8 cellular contexts compared by ENCODE assay signal in the genomic region with DNA sequence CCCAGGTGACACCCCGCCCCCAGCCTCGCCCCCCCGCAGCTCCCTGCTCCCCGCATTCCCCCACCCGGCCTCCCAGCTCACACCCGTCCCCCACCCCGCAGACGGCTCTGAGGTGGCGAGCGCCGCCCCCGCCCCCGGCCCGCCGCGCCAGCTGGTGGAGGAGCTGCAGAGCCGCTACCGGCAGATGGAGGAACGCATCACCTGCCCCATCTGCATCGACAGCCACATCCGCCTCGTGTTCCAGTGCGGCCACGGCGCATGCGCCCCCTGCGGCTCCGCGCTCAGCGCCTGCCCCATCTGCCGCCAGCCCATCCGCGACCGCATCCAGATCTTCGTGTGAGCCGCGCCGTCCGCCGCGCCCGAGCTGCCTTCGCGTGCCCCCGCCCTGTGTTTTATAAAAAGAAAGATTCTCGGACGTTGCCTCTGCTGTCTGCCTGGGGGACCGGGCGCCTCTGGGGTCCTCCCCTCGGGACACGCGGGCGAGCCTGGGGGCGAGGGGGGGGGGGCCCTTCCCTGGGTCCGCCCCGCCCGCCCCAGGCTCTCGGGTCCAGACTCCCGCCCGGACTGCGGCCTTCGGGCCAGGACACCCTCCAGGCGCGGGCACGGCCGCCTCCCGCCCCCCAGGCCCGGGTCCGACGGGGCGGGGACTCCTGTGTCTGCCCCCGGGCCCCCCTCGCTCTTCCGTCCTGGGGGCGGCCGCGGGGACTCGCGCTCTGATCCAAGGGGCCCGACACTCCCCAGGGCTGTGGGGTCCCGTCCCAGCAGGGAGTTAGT. TPM values are rescaled to one million over a fixed set of nuclear protein-coding genes. Genes with fewer than 3 reads are reported as not detected.
DNase-seq lines count a peak whose midpoint lies in the region; ATAC-seq, FAIRE-seq and TF ChIP-seq lines count a peak whose summit lies in the region.

No MANE protein-coding gene starts in this region.

- H3K79me2 ChIP-seq in astrocyte (ENCODE audit: insufficient read depth, low read length), result no peaks in the 10 kb centered on the region

- no peaks in the 10 kb centered on the region for H3K27me3 Mint-ChIP-seq in T-helper 17 cell
- no peaks in the 10 kb centered on the region for H3K27me3 Mint-ChIP-seq in astrocyte (ENCODE audit: low read depth, unreplicated experiment)

- H3K4me2 ChIP-seq in astrocyte (ENCODE audit: low read length), result peak overlapping the region; percentile 11

- ATAC-seq in HG03439 (IDR thresholded peaks at IDR 0.05; ENCODE audit: unreplicated experiment) (peak; percentile 59), T-helper 17 cell (peak; percentile 81)

- H3K27ac ChIP-seq in astrocyte (ENCODE audit: low read depth, low read length), result no peak overlapping the region

- H3K4me3 ChIP-seq in astrocyte (ENCODE audit: insufficient read depth, low read depth, low read length) (no peak overlapping the region), HAP-1 (no peak overlapping the region)

- H4K20me1 ChIP-seq in astrocyte (ENCODE audit: insufficient read depth, low read length), result no peaks in the 10 kb centered on the region

- H3K4me1 ChIP-seq in astrocyte (ENCODE audit: insufficient read depth, low read length) (no peaks in the 10 kb centered on the region), HAP-1 (no peaks in the 10 kb centered on the region)

- in situ Hi-C loops in GM18951 (cut with MboI; ENCODE audit: low sequenced_read_pairs, unreplicated experiment) (no loop called here), HAP-1 (cut with MboI; ENCODE audit: low sequenced_read_pairs) (no loop called here)

- peak; percentile 40 for TF ChIP-seq POLR2A in GM18951 (IDR thresholded peaks at IDR 0.05; ENCODE audit: extremely low read depth, insufficient read depth, insufficient read length)

- H3K9ac ChIP-seq in astrocyte (ENCODE audit: low read length), result no peak overlapping the region

- H3K27ac Mint-ChIP-seq in T-helper 17 cell (peak overlapping the region; percentile 41), astrocyte (ENCODE audit: unreplicated experiment) (no peak overlapping the region)

- no peak overlapping the region for H2AFZ ChIP-seq in astrocyte (ENCODE audit: low read depth, low read length)

- H3K4me3 Mint-ChIP-seq in T-helper 17 cell (peak overlapping the region; percentile 86), astrocyte (ENCODE audit: unreplicated experiment) (no peak overlapping the region)

- DNase-seq in T-helper 17 cell (peak; percentile 92 to 95 (median 94)), astrocyte (ENCODE audit: low read depth) (peak; percentile 38), iris pigment epithelial cell (ENCODE audit: low read depth) (peak; percentile 80), HAP-1 (ENCODE audit: low spot score in 2 of 2) (no peak), DMS79 (lab: John Stamatoyannopoulos, UW) (no peak)
- DNase-seq in stimulated activated CD4-positive, alpha-beta T cell treated with anti-CD3 and anti-CD28 coated beads, TNF-alpha, amount 100 ng/mL, for 24 hours (ENCODE audit: low read depth in 3 of 3), result peak; percentile 78 to 88 (median 81)

- H3K36me3 ChIP-seq in astrocyte (ENCODE audit: insufficient read depth, low read length) (no peaks in the 10 kb centered on the region), HAP-1 (replicated peaks) (no peaks in the 10 kb centered on the region)

- H3K9me3 ChIP-seq in T-helper 17 cell (ENCODE audit: control insufficient read depth, low read length, poor library complexity, severe bottlenecking) (no peaks in the 10 kb centered on the region), astrocyte (ENCODE audit: insufficient read depth, low read depth, low read length) (no peaks in the 10 kb centered on the region), HAP-1 (no peaks in the 10 kb centered on the region)

- peaks cover 3% of the 10 kb centered on the region for H3K27me3 ChIP-seq in astrocyte (ENCODE audit: insufficient read depth, low read length)
- H3K27me3 ChIP-seq in HAP-1 (ENCODE audit: low read depth), result no peaks in the 10 kb centered on the region

- H3K4me1 Mint-ChIP-seq in T-helper 17 cell, result peaks cover 5% of the 10 kb centered on the region
- H3K4me1 Mint-ChIP-seq in astrocyte (ENCODE audit: low read depth, unreplicated experiment), result no peaks in the 10 kb centered on the region

- no peaks in the 10 kb centered on the region for H3K9me3 Mint-ChIP-seq in astrocyte (ENCODE audit: unreplicated experiment)

- no peak for FAIRE-seq in astrocyte (lab: Jason Lieb, UNC)

- H3K36me3 Mint-ChIP-seq in T-helper 17 cell (ENCODE audit: low read depth) (no peaks in the 10 kb centered on the region), astrocyte (ENCODE audit: low read depth, unreplicated experiment) (no peaks in the 10 kb centered on the region)

- TF ChIP-seq CTCF in astrocyte (IDR thresholded peaks at IDR 0.05; ENCODE audit: insufficient read depth, low read depth, low read length), result no peak

RNA-seq across cellular contexts. Expression of gene MMP23B, which starts 1.6 kb away (rescaled TPM):
- total RNA-seq in T-helper 17 cell, result 1 to 10 TPM; 3.9 to 4.2 TPM
- total RNA-seq in astrocyte, result 40.1 and 40.7 TPM in 2 replicates

RNA-seq across cellular contexts. Expression of gene MIB2, which starts 15.1 kb away (rescaled TPM):
- 10 to 100 TPM; 42.0 to 50.0 TPM for total RNA-seq in T-helper 17 cell
- total RNA-seq in astrocyte, result 73.6 and 80.1 TPM in 2 replicates

RNA-seq across cellular contexts. Expression of gene CDK11B, which starts 28.4 kb away (rescaled TPM):
- total RNA-seq in T-helper 17 cell (10 to 100 TPM; 43.9 to 49.8 TPM), astrocyte (21.1 and 23.4 TPM in 2 replicates)

RNA-seq across cellular contexts. Expression of gene FNDC10, which starts 30.4 kb away (rescaled TPM):
- total RNA-seq in T-helper 17 cell (1 to 10 TPM; 3.3 to 3.4 TPM), astrocyte (7.4 and 8.7 TPM in 2 replicates)

RNA-seq across cellular contexts. Expression of gene SSU72, which starts 55.7 kb away (rescaled TPM):
- 100 to 1,000 TPM in 1 of 2 donors, 10 to 100 TPM in 1; 99.3 to 103 TPM for total RNA-seq in T-helper 17 cell
- 143 and 145 TPM in 2 replicates for total RNA-seq in astrocyte

Comparison
In these comparisons a context has a peak if more than half of its experiments do, and no peak if none do; other contexts are left out.
1. DNase-seq: peak in T-helper 17 cell (3 of 3), astrocyte (single experiment), iris pigment epithelial cell (single experiment) and stimulated activated CD4-positive, alpha-beta T cell treated with anti-CD3 and anti-CD28 coated beads, TNF-alpha, amount 100 ng/mL, for 24 hours (3 of 3); none in HAP-1 (0 of 2) and DMS79 (single experiment).